In the genomic region with DNA sequence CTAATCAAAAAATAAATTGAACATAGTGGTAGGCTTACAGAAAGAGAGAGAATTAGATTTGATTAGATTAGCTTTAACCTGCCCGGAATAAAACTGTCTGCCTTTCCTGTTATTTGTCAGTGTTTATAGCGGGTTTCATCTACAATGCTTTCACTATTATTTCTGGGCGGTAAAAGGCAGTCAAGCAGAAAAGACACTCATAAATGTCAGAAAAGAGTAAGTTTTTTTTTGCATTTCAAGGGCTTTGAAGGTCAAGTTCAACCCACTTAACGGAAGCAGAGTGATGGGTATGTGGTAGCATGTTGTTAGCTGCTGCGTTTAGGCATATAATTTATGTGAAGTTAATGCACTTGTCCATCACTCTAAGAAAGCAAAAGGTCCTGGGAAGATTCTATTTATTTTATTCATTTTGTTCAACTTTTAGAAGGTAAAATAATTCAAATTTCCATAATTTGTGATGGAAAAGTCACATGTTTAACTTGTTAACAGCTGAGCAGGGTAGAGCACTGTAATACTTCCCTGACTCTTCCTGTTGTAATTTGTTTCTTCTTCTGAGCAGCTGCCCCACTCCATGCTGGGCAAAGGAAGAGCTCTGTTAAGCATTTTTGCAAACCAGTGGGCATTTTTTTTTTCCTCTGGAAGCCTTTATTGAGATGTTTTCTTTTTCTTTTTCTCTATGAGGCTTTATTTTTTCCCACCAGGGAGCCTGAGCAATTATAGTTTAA, we compare ENCODE assay signal across 10 cellular contexts.
DNase-seq lines count a peak whose midpoint lies in the region; ATAC-seq and TF ChIP-seq lines count a peak whose summit lies in the region.
"Had no signal": no experiment of that assay in that cellular context is flagged by ENCODE, and none has a peak within 500 bp of the region (broad histone marks: within the 10 kb centered on the region; RNA-seq: fewer than 3 reads in every experiment).

No MANE protein-coding gene starts in this region.

- no peak overlapping the region for H3K4me3 Mint-ChIP-seq in GM23338
- peak overlapping the region; percentile 16 to 76 (median 55) for H3K4me3 Mint-ChIP-seq in naive thymus-derived CD8-positive, alpha-beta T cell
- no peak overlapping the region for H3K4me3 Mint-ChIP-seq in progenitor cell of endocrine pancreas (ENCODE audit: low read depth)

- H3K4me1 ChIP-seq in GM23338 (ENCODE audit: insufficient read depth) (peaks cover 58% of the 10 kb centered on the region), Karpas-422 (ENCODE audit: low read length) (peaks cover 100% of the 10 kb centered on the region)

- H3K4me3 ChIP-seq in GM23338 (no peak overlapping the region), Karpas-422 (ENCODE audit: low read length) (peak overlapping the region; percentile 40)
- H3K4me3 ChIP-seq: skin epidermis had no signal

- no peaks in the 10 kb centered on the region for H3F3A ChIP-seq in GM23338 (replicated peaks; ENCODE audit: low read depth)

- POLR2A ChIA-PET in naive thymus-derived CD8-positive, alpha-beta T cell (lab: Charles Lee) = no interaction called here

- no peaks in the 10 kb centered on the region for H3K79me2 ChIP-seq in GM23338 (replicated peaks; ENCODE audit: insufficient read depth)
- no peaks in the 10 kb centered on the region for H3K79me2 ChIP-seq in Karpas-422 (ENCODE audit: low read length)

- no peak overlapping the region for H2AFZ ChIP-seq in GM23338
- no peak overlapping the region for H2AFZ ChIP-seq in Karpas-422 (ENCODE audit: low read length)

- H3K27ac ChIP-seq in GM23338 (ENCODE audit: low read depth) (no peak overlapping the region), Karpas-422 (ENCODE audit: low read length) (peak overlapping the region; percentile 95)

- peak overlapping the region; percentile 65 for H3K9ac ChIP-seq in Karpas-422 (ENCODE audit: low read length)

- TF ChIP-seq CTCF in GM23338 (conservative IDR thresholded peaks at IDR 0.05; ENCODE audit: low read depth in 2 of 2) (no peak), progenitor cell of endocrine pancreas (IDR thresholded peaks at IDR 0.05; ENCODE audit: unreplicated experiment) (no peak)

- no peak for ATAC-seq in GM23338
- peak; percentile 61 to 82 for ATAC-seq in naive thymus-derived CD8-positive, alpha-beta T cell

- no peaks in the 10 kb centered on the region for H4K20me1 ChIP-seq in GM23338 (replicated peaks; ENCODE audit: insufficient read depth)
- H4K20me1 ChIP-seq in Karpas-422 (ENCODE audit: insufficient read depth, low read depth, low read length) = no peaks in the 10 kb centered on the region

- H3K36me3 Mint-ChIP-seq in GM23338 (ENCODE audit: low read depth) (no peaks in the 10 kb centered on the region), progenitor cell of endocrine pancreas (ENCODE audit: insufficient read depth) (no peaks in the 10 kb centered on the region)
- no peaks in the 10 kb centered on the region for H3K36me3 Mint-ChIP-seq in naive thymus-derived CD8-positive, alpha-beta T cell

- DNase-seq in NCI-H1105 treated with DMSO at 0.1 percent for 48 hours (lab: John Stamatoyannopoulos, UW) = peak; percentile 72
- DNase-seq in NCI-H1105 (lab: John Stamatoyannopoulos, UW) = no peak
- no peak for DNase-seq in GM23338 (ENCODE audit: low spot score)
- DNase-seq in Karpas-422 = peak; percentile 86
- DNase-seq in naive thymus-derived CD8-positive, alpha-beta T cell = peak in 2 of 10 donors; percentile 15 to 29
- DNase-seq in LoVo (ENCODE audit: low spot score) = no peak
- DNase-seq in EL = no peak
- no peak for DNase-seq in progenitor cell of endocrine pancreas (ENCODE audit: low spot score, unreplicated experiment)
- DNase-seq: ACHN had no signal

- no peaks in the 10 kb centered on the region for H3K9me3 Mint-ChIP-seq in GM23338
- H3K9me3 Mint-ChIP-seq in naive thymus-derived CD8-positive, alpha-beta T cell = no peaks in the 10 kb centered on the region
- no peaks in the 10 kb centered on the region for H3K9me3 Mint-ChIP-seq in progenitor cell of endocrine pancreas (ENCODE audit: low read depth)

- H3K9me3 ChIP-seq in Karpas-422 (ENCODE audit: low read length) = no peaks in the 10 kb centered on the region

- H3K36me3 ChIP-seq in GM23338 (ENCODE audit: insufficient read depth) = no peaks in the 10 kb centered on the region
- H3K36me3 ChIP-seq in Karpas-422 (ENCODE audit: insufficient read depth, low read length) = no peaks in the 10 kb centered on the region

- no peaks in the 10 kb centered on the region for H3K9me2 ChIP-seq in GM23338 (ENCODE audit: insufficient read depth)
- H3K9me2 ChIP-seq in Karpas-422 (replicated peaks; ENCODE audit: insufficient read depth, low read length) = no peaks in the 10 kb centered on the region

- H3K27me3 ChIP-seq in GM23338 (ENCODE audit: insufficient read depth) = no peaks in the 10 kb centered on the region
- H3K27me3 ChIP-seq in Karpas-422 (ENCODE audit: low read length) = no peaks in the 10 kb centered on the region

- H3K4me2 ChIP-seq in GM23338 (peak overlapping the region; percentile 44; the same call in 1 of the 2 replicates), Karpas-422 (ENCODE audit: low read depth, low read length, poor library complexity, severe bottlenecking) (peak overlapping the region; percentile 70)

- H3K27me3 Mint-ChIP-seq in GM23338 (ENCODE audit: insufficient read depth, low read depth, poor library complexity) (peaks cover 3% of the 10 kb centered on the region), progenitor cell of endocrine pancreas (no peaks in the 10 kb centered on the region)
- H3K27me3 Mint-ChIP-seq in naive thymus-derived CD8-positive, alpha-beta T cell = no peaks in the 10 kb centered on the region

- H3K27ac Mint-ChIP-seq in GM23338 = no peak overlapping the region
- peak overlapping the region in 9 of 10 donors; percentile 37 to 83 (median 56) for H3K27ac Mint-ChIP-seq in naive thymus-derived CD8-positive, alpha-beta T cell
- H3K27ac Mint-ChIP-seq in progenitor cell of endocrine pancreas = no peak overlapping the region

- H3K4me1 Mint-ChIP-seq in GM23338 (peaks cover 76% of the 10 kb centered on the region), progenitor cell of endocrine pancreas (ENCODE audit: low read depth) (peaks cover 1% of the 10 kb centered on the region)
- H3K4me1 Mint-ChIP-seq in naive thymus-derived CD8-positive, alpha-beta T cell = peaks cover 5 to 57% (median 32%) of the 10 kb centered on the region in 4 donors

TF ChIP-seq in GM23338, 12 proteins besides CTCF, POLR2A, EP300 and RAD21:
- TF ChIP-seq EZH2phosphoT487 (IDR thresholded peaks at IDR 0.05; ENCODE audit: unreplicated experiment) (no peak), CREB1 (CRISPR knock-in tag; IDR thresholded peaks at IDR 0.05; ENCODE audit: low read depth) (no peak), STAT1 (IDR thresholded peaks at IDR 0.05; ENCODE audit: unreplicated experiment) (no peak), EZH2 (IDR thresholded peaks at IDR 0.05; ENCODE audit: low read depth, unreplicated experiment) (no peak)

Comparison
In these comparisons a context has a peak if more than half of its experiments do, and no peak if none do; other contexts are left out.
1. DNase-seq: peak in NCI-H1105 treated with DMSO at 0.1 percent for 48 hours (single experiment) and Karpas-422 (single experiment); none in NCI-H1105 (single experiment), GM23338 (single experiment), LoVo (single experiment), EL (single experiment) and progenitor cell of endocrine pancreas (single experiment).
2. H3K27ac Mint-ChIP-seq: peak in naive thymus-derived CD8-positive, alpha-beta T cell (9 of 10); none in GM23338 (single experiment) and progenitor cell of endocrine pancreas (single experiment).
3. H3K4me3 Mint-ChIP-seq: peak in naive thymus-derived CD8-positive, alpha-beta T cell (10 of 10); none in GM23338 (single experiment) and progenitor cell of endocrine pancreas (single experiment).